Comparison of ENCODE assay signal across 15 cellular contexts in the genomic region with DNA sequence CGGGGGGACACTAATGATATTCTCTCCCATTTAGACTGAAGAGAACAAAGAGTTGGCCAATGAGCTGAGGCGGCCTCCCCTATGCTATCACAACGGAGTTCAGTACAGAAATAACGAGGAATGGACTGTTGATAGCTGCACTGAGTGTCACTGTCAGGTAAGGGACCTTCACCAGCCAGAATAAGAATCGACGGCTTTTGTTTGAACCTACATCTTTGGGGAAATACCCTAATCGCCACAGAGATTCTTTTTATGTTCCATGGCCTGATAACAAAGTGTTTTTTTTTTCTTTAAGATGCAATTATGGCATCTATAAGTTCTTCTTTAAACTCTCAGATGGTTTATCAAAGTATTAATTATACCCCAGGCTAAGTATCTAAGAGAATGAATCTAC. TPM values are rescaled to one million over a fixed set of nuclear protein-coding genes. Genes with fewer than 3 reads are reported as not detected.
DNase-seq lines count a peak whose midpoint lies in the region; ATAC-seq and TF ChIP-seq lines count a peak whose summit lies in the region.
"Had no signal": no experiment of that assay in that cellular context is flagged by ENCODE, and none has a peak within 500 bp of the region (broad histone marks: within the 10 kb centered on the region; RNA-seq: fewer than 3 reads in every experiment).

No MANE protein-coding gene starts in this region.

- H3K9me3 ChIP-seq in AG04450 (ENCODE audit: control insufficient read depth, insufficient read depth, low read length), result no peaks in the 10 kb centered on the region

- peaks cover 50% of the 10 kb centered on the region for H3K4me1 ChIP-seq in rectal smooth muscle tissue (ENCODE audit: control insufficient read depth, insufficient read depth, low read length)

- peaks cover 54% of the 10 kb centered on the region for H3K27me3 Mint-ChIP-seq in activated T-cell treated with anti-CD3 and anti-CD28 coated beads, Interleukin-2, amount 50 U/mL, for 72 hours (ENCODE audit: low read depth)

- H3K4me3 ChIP-seq in AG04450 (ENCODE audit: low read depth, low read length) (peak overlapping the region; percentile 99), astrocyte of the spinal cord (ENCODE audit: low read depth, low read length) (peak overlapping the region; percentile 68), rectal smooth muscle tissue (ENCODE audit: low read length) (peak overlapping the region; percentile 76)
- H3K4me3 ChIP-seq: neural progenitor cell had no signal

- TF ChIP-seq CTCF in AG04450 (IDR thresholded peaks at IDR 0.05; ENCODE audit: low read depth, low read length) (no peak), astrocyte of the spinal cord (IDR thresholded peaks at IDR 0.05; ENCODE audit: low read depth, low read length) (no peak)

- H3K36me3 ChIP-seq in rectal smooth muscle tissue (ENCODE audit: control insufficient read depth, insufficient read depth, low read length), result peaks cover 63% of the 10 kb centered on the region
- H3K36me3 ChIP-seq: neural progenitor cell had no signal

- ATAC-seq in activated T-cell treated with anti-CD3 and anti-CD28 coated beads, Interleukin-2, amount 50 U/mL, for 72 hours (replicated peaks in 1 of 2), result no peak
- ATAC-seq: activated CD4-positive, CD25-positive, alpha-beta regulatory T cell treated with anti-CD3 and anti-CD28 coated beads, Interleukin-2, amount 50 U/mL, for 24 hours had no signal

- POLR2A ChIA-PET in AG04450 (lab: Yijun Ruan, JAX), result interaction anchor here (0.6 to 1.7 kb wide), 4 partner anchors 12 to 412 kb away, joined by 3 to 6 read pairs (median 6); no protein-coding TSS in a partner anchor

- H3K27ac ChIP-seq in AG04450 (ENCODE audit: low read depth, low read length) (peak overlapping the region; percentile 41), rectal smooth muscle tissue (ENCODE audit: low read depth, low read length) (peak overlapping the region; percentile 96)
- H3K27ac ChIP-seq: dorsolateral prefrontal cortex, neural progenitor cell had no signal

- DNase-seq in AG04450 (ENCODE audit: low read depth, low spot score) (no peak), astrocyte of the spinal cord (ENCODE audit: low read depth, low spot score) (no peak), glomerular endothelial cell (ENCODE audit: extremely low read depth, low read depth, low spot score) (peak; percentile 36), NCI-H146 treated with DMSO at 0.1 percent for 48 hours (lab: John Stamatoyannopoulos, UW; ENCODE audit: unreplicated experiment) (no peak), glomerular visceral epithelial cell (ENCODE audit: extremely low spot score) (no peak), cerebellar nuclear complex (lab: John Stamatoyannopoulos, UW) (no peak)
- no peak for DNase-seq in activated T-cell treated with anti-CD3 and anti-CD28 coated beads, Interleukin-2, amount 50 U/mL, for 72 hours
- DNase-seq: activated T-cell treated with anti-CD3 and anti-CD28 coated beads for 4 hours, DMS53, dorsolateral prefrontal cortex, glutamatergic neuron, NCI-H2227 treated with DMSO at 0.1 percent for 48 hours had no signal

- H3K9me3 Mint-ChIP-seq in activated T-cell treated with anti-CD3 and anti-CD28 coated beads, Interleukin-2, amount 50 U/mL, for 72 hours, result no peaks in the 10 kb centered on the region
- H3K9me3 Mint-ChIP-seq: neural progenitor cell had no signal

- CTCF ChIA-PET in AG04450 (lab: Charles Lee), result interaction anchor here (2.9 kb wide), 1 partner anchor 173 kb away, joined by 14 read pairs; no protein-coding TSS in a partner anchor

- H3K4me3 Mint-ChIP-seq in activated T-cell treated with anti-CD3 and anti-CD28 coated beads, Interleukin-2, amount 50 U/mL, for 72 hours, result no peak overlapping the region

- peaks cover 16% of the 10 kb centered on the region for H3K4me1 Mint-ChIP-seq in activated T-cell treated with anti-CD3 and anti-CD28 coated beads, Interleukin-2, amount 50 U/mL, for 72 hours (ENCODE audit: low read depth)

- no peaks in the 10 kb centered on the region for H3K36me3 Mint-ChIP-seq in activated T-cell treated with anti-CD3 and anti-CD28 coated beads, Interleukin-2, amount 50 U/mL, for 72 hours (ENCODE audit: insufficient read depth in 2 of 2)

- in situ Hi-C loops in astrocyte of the spinal cord (cut with HindIII; ENCODE audit: low sequenced_read_pairs), result no loop called here

- no peak overlapping the region for H3K9ac ChIP-seq in rectal smooth muscle tissue (ENCODE audit: low read length)
- H3K9ac ChIP-seq: neural progenitor cell had no signal

- no peaks in the 10 kb centered on the region for H3K27me3 ChIP-seq in AG04450 (ENCODE audit: control insufficient read depth, insufficient read depth, low read length)
- H3K27me3 ChIP-seq in rectal smooth muscle tissue (ENCODE audit: control insufficient read depth, insufficient read depth, low read length), result no peaks in the 10 kb centered on the region

- no peak overlapping the region for H3K27ac Mint-ChIP-seq in activated T-cell treated with anti-CD3 and anti-CD28 coated beads, Interleukin-2, amount 50 U/mL, for 72 hours
- H3K27ac Mint-ChIP-seq: neural progenitor cell had no signal

RNA-seq across cellular contexts. Expression of a gene that starts 3.4 kb away (rescaled TPM):
- 686 and 1,024 TPM in 2 replicates for polyA plus RNA-seq in AG04450 (2011; rRNA removed)
- 4,780 and 6,626 TPM in 2 replicates for polyA minus RNA-seq in AG04450 (2011; rRNA and poly(A)+ RNA removed)
- total RNA-seq in glomerular endothelial cell, result 2,289 and 4,309 TPM in 2 replicates
- total RNA-seq in activated T-cell treated with anti-CD3 and anti-CD28 coated beads, Interleukin-2, amount 50 U/mL, for 72 hours, result 1 to 10 TPM in 1 of 2 donors, under 1 TPM in 1; 0.99 to 1.3 TPM

Comparison
In these comparisons a context has a peak if more than half of its experiments do, and no peak if none do; other contexts are left out.
1. RNA of a gene that starts 3.4 kb away (total RNA-seq): 2,289 to 4,309 TPM in glomerular endothelial cell; 0.99 to 1.3 TPM in activated T-cell treated with anti-CD3 and anti-CD28 coated beads, Interleukin-2, amount 50 U/mL, for 72 hours; every median in the first group is over 1,000 times any median in the second.
2. Peak in every context shown above with its lines, with median percentiles within 50 percentile points of each other: H3K4me3 ChIP-seq.